Comparison of ENCODE assay signal across 10 cellular contexts in genomic region chr20:31711416-31712111, GRCh38. TPM values are rescaled to one million over a fixed set of nuclear protein-coding genes. Genes with fewer than 3 reads are reported as not detected.
DNase-seq lines count a peak whose midpoint lies in the region; ATAC-seq, FAIRE-seq and TF ChIP-seq lines count a peak whose summit lies in the region.
"Had no signal": no experiment of that assay in that cellular context is flagged by ENCODE, and none has a peak within 500 bp of the region (broad histone marks: within the 10 kb centered on the region; RNA-seq: fewer than 3 reads in every experiment).

No MANE protein-coding gene starts in this region.

- H3K9ac ChIP-seq in GM12878 (ENCODE audit: control insufficient read depth, insufficient read depth, low read length) = no peak overlapping the region

- TF ChIP-seq CTCF in right atrium auricular region (IDR thresholded peaks at IDR 0.05) = no peak
- no peak for TF ChIP-seq CTCF in GM12878 (IDR thresholded peaks at IDR 0.05 in 2 of 3, conservative IDR thresholded peaks at IDR 0.05 in 1 of 3; ENCODE audit: control insufficient read depth in 2 of 3, extremely low read depth in 1 of 3, insufficient read depth in 1 of 3, low read depth in 3 of 3, low read length in 3 of 3)

- intact Hi-C loops in left ventricle myocardium superior (cut with micrococcal nuclease) = loop anchor here (5.0 kb wide), 1 partner anchor 44 kb away; no protein-coding TSS in a partner anchor
- intact Hi-C loops in GM12878 (cut with micrococcal nuclease; ENCODE audit: unreplicated experiment) = no loop called here

- SMC1A ChIA-PET in GM12878 (lab: Charles Lee; ENCODE audit: uncharacterized antibody, unreplicated experiment) = interaction anchor here (0.7 to 2.4 kb wide), 9 partner anchors 9 to 50 kb away, joined by 3 to 8 read pairs (median 4); no protein-coding TSS in a partner anchor

- H3K9me3 ChIP-seq in right atrium auricular region (no peaks in the 10 kb centered on the region), GM12878 (replicated peaks; ENCODE audit: control insufficient read depth, insufficient read depth, low read length) (no peaks in the 10 kb centered on the region; the same call in 2 of the 3 replicates), muscle layer of duodenum (ENCODE audit: control insufficient read depth in 1 of 2, low read length in 2 of 2) (no peaks in the 10 kb centered on the region)

- TF ChIP-seq RAD21 in GM12878 (IDR thresholded peaks at IDR 0.05; ENCODE audit: insufficient read depth, low read depth, low read length) = no peak

- H3K27me3 ChIP-seq in right atrium auricular region = no peaks in the 10 kb centered on the region
- H3K27me3 ChIP-seq in GM12878 (replicated peaks in 1 of 2; ENCODE audit: control insufficient read depth in 2 of 2, insufficient read depth in 2 of 2, low read length in 1 of 2) = no peaks in the 10 kb centered on the region
- H3K27me3 ChIP-seq in muscle layer of duodenum (ENCODE audit: low read depth, low read length) = no peaks in the 10 kb centered on the region

- no peak for TF ChIP-seq EP300 in GM12878 (IDR thresholded peaks at IDR 0.05; ENCODE audit: borderline replicate concordance in 1 of 2, control insufficient read depth in 1 of 2, low read depth in 2 of 2, low read length in 2 of 2)

- DNase-seq in right atrium auricular region (ENCODE audit: low spot score) (no peak), left ventricle myocardium superior (no peak), GM12878 (ENCODE audit: low read depth, low spot score) (no peak), COLO829 (ENCODE audit: low spot score) (no peak), NCI-H446 treated with DMSO at 0.1 percent for 48 hours (lab: John Stamatoyannopoulos, UW) (no peak)
- DNase-seq in stimulated activated CD4-positive, alpha-beta T cell treated with anti-CD3 and anti-CD28 coated beads, Interleukin-4, amount 100 ng/mL, for 24 hours = no peak
- DNase-seq: activated CD4-positive, alpha-beta T cell treated with anti-CD3 and anti-CD28 coated beads, Interleukin-2, amount 50 U/mL, for 1 hour; foreskin fibroblast had no signal

- H3K4me3 ChIP-seq in right atrium auricular region (no peak overlapping the region), GM12878 (no peak overlapping the region; the same call in 1 of the 2 replicates), muscle layer of duodenum (ENCODE audit: low read depth in 1 of 2, low read length in 2 of 2) (peak overlapping the region in 1 of 2 donors; percentile 23)

- CTCF ChIA-PET in GM12878 (lab: Yijun Ruan, JAX) = interaction anchor here (0.8 to 25.1 kb wide), 6 partner anchors 9 to 51 kb away, joined by 3 to 254 read pairs (median 5); partner anchors contain the start of gene BCL2L1

- H3K4me1 ChIP-seq in right atrium auricular region (peaks cover 5 to 95% of the 10 kb centered on the region in 2 donors), GM12878 (ENCODE audit: control insufficient read depth, insufficient read depth, low read length) (peaks cover 27% of the 10 kb centered on the region), muscle layer of duodenum (ENCODE audit: control insufficient read depth in 1 of 2, insufficient read depth in 2 of 2, low read length in 2 of 2) (peaks cover 38 to 54% of the 10 kb centered on the region in 2 donors)

- H3K4me2 ChIP-seq in GM12878 (ENCODE audit: control insufficient read depth, insufficient read depth) = peak overlapping the region; percentile 41; the same call in 1 of the 2 replicates

- ATAC-seq in left ventricle myocardium superior (no peak), GM12878 (no peak), HG02610 (IDR thresholded peaks at IDR 0.05; ENCODE audit: unreplicated experiment) (no peak)

- POLR2A ChIA-PET in GM12878 (lab: Charles Lee) = interaction anchor here (1.1 to 2.3 kb wide), 3 partner anchors 9 to 140 kb away, joined by 3 to 6 read pairs (median 4); no protein-coding TSS in a partner anchor

- TF ChIP-seq POLR2A in GM12878 (IDR thresholded peaks at IDR 0.05; ENCODE audit: low read depth, low read length) = no peak

- H4K20me1 ChIP-seq in GM12878 (ENCODE audit: control insufficient read depth, insufficient read depth) = no peaks in the 10 kb centered on the region

- RAD21 ChIA-PET in GM12878 (lab: Charles Lee; ENCODE audit: unreplicated experiment) = interaction anchor here (1.0 to 2.5 kb wide), 5 partner anchors 9 to 78 kb away, joined by 5 to 16 read pairs (median 6); partner anchors contain the start of gene BCL2L1

- H3K79me2 ChIP-seq in GM12878 (ENCODE audit: control insufficient read depth, insufficient read depth, low read length) = peaks cover 69% of the 10 kb centered on the region

- FAIRE-seq in GM12878 (lab: Jason Lieb, UNC) = no peak

- BruUV-seq in GM12878 (replicated peaks; lab: Mats Ljungman, UMichigan) = no TSS peak

- H3K27ac ChIP-seq in right atrium auricular region (peak overlapping the region; percentile 96 to 98), GM12878 (ENCODE audit: control insufficient read depth, insufficient read depth) (no peak overlapping the region; the same call in 1 of the 2 replicates), muscle layer of duodenum (ENCODE audit: low read length) (peak overlapping the region; percentile 95)

- H3K36me3 ChIP-seq in right atrium auricular region (peaks cover 54% of the 10 kb centered on the region), GM12878 (ENCODE audit: control insufficient read depth in 2 of 2, insufficient read depth in 2 of 2, low read length in 1 of 2) (peaks cover 7 to 16% of the 10 kb centered on the region in 2 experiments), muscle layer of duodenum (ENCODE audit: control insufficient read depth in 1 of 2, insufficient read depth in 2 of 2, low read length in 2 of 2) (peaks cover 17 to 21% of the 10 kb centered on the region in 2 donors)

- in situ Hi-C loops in GM12878 (cut with MboI) = no loop called here

- H2AFZ ChIP-seq in GM12878 (ENCODE audit: control insufficient read depth, low read depth, low read length) = no peak overlapping the region

TF ChIP-seq in GM12878, 131 proteins besides CTCF, POLR2A, EP300 and RAD21:
- TF ChIP-seq ZZZ3 (IDR thresholded peaks at IDR 0.05; ENCODE audit: control insufficient read depth, insufficient read length, low read depth) (no peak), ZBED1 (IDR thresholded peaks at IDR 0.05; ENCODE audit: borderline replicate concordance) (no peak), MEF2A (IDR thresholded peaks at IDR 0.05; ENCODE audit: insufficient read depth, low read depth, low read length) (no peak), LARP7 (IDR thresholded peaks at IDR 0.05) (no peak)

RNA-seq across cellular contexts. Expression of gene BCL2L1, which starts 11.1 kb away (rescaled TPM):
- 10 to 100 TPM; 84.2 to 93.5 TPM for total RNA-seq in right atrium auricular region
- total RNA-seq in left ventricle myocardium superior = 54.8 TPM
- total RNA-seq in GM12878 (2013; cell fraction: nucleolus; rRNA removed) = 61.4 and 67.7 TPM in 2 replicates
- 61.7 and 67.5 TPM in 2 replicates for total RNA-seq in GM12878 (2014; rRNA removed)
- total RNA-seq in GM12878 (2014; rRNA removed; fragmentation: Illumina TruSeq; extraction: Trizol) = 38.6 and 39.0 TPM in 2 replicates
- total RNA-seq in GM12878 (2021) = 55.1 and 60.0 TPM in 2 replicates
- 13.0 TPM for polyA plus RNA-seq in GM12878 (2011; ENCODE audit: low read depth)
- 34.0 and 48.0 TPM in 2 replicates for polyA plus RNA-seq in GM12878 (2011; rRNA removed)
- 40.9 and 48.0 TPM in 2 replicates for polyA plus RNA-seq in GM12878 (2011; cell fraction: cytosol; rRNA removed)
- polyA plus RNA-seq in GM12878 (2011; cell fraction: nucleus; rRNA removed) = 27.0 and 32.1 TPM in 2 replicates
- polyA plus RNA-seq in GM12878 (2012) = 22.9 and 26.3 TPM in 2 replicates
- 45.0 and 59.3 TPM in 2 replicates for polyA plus RNA-seq in GM12878 (2014; fragmentation: Illumina TruSeq; extraction: Trizol)
- 1 to 10 TPM in 1 of 2 experiments, under 1 TPM in 1; 0.63 to 3.4 TPM for polyA plus RNA-seq in GM12878 (2014; fragmentation: Nextera tagmentation; extraction: Ambion mirVana)
- 64.1 and 67.7 TPM in 2 replicates for polyA plus RNA-seq in GM12878 (2014; rRNA removed)
- polyA plus RNA-seq in GM12878 (2016; fragmentation: Nextera tagmentation; extraction: Ambion mirVana) = 10 to 100 TPM; 36.1 to 39.3 TPM
- 28.4 and 43.1 TPM in 2 replicates for polyA minus RNA-seq in GM12878 (2011; rRNA and poly(A)+ RNA removed)
- polyA minus RNA-seq in GM12878 (2011; cell fraction: cytosol; rRNA and poly(A)+ RNA removed) = 10.7 and 12.1 TPM in 2 replicates
- polyA minus RNA-seq in GM12878 (2011; cell fraction: nucleus; rRNA and poly(A)+ RNA removed) = 28.4 and 41.5 TPM in 2 replicates

RNA-seq across cellular contexts. Expression of gene TPX2, which starts 27.5 kb away (rescaled TPM):
- total RNA-seq in right atrium auricular region = 1 to 10 TPM in 1 of 2 donors, under 1 TPM in 1; 0.20 to 2.9 TPM
- total RNA-seq in left ventricle myocardium superior = 0.72 TPM
- total RNA-seq in GM12878 (2013; cell fraction: nucleolus; rRNA removed) = 35.7 and 36.7 TPM in 2 replicates
- total RNA-seq in GM12878 (2014; rRNA removed) = 84.4 and 96.5 TPM in 2 replicates
- 88.6 and 93.6 TPM in 2 replicates for total RNA-seq in GM12878 (2014; rRNA removed; fragmentation: Illumina TruSeq; extraction: Trizol)
- total RNA-seq in GM12878 (2021) = 101 and 104 TPM in 2 replicates
- polyA plus RNA-seq in GM12878 (2011; ENCODE audit: low read depth) = 38.3 TPM
- polyA plus RNA-seq in GM12878 (2011; rRNA removed) = 68.5 and 73.4 TPM in 2 replicates
- 28.5 and 39.2 TPM in 2 replicates for polyA plus RNA-seq in GM12878 (2011; cell fraction: cytosol; rRNA removed)
- 284 and 348 TPM in 2 replicates for polyA plus RNA-seq in GM12878 (2011; cell fraction: nucleus; rRNA removed)
- polyA plus RNA-seq in GM12878 (2012) = 45.1 and 52.6 TPM in 2 replicates
- polyA plus RNA-seq in GM12878 (2014; fragmentation: Illumina TruSeq; extraction: Trizol) = 144 and 168 TPM in 2 replicates
- polyA plus RNA-seq in GM12878 (2014; fragmentation: Nextera tagmentation; extraction: Ambion mirVana) = 10 to 100 TPM; 29.7 to 40.7 TPM
- polyA plus RNA-seq in GM12878 (2014; rRNA removed) = 61.7 and 62.9 TPM in 2 replicates
- 100 to 1,000 TPM; 120 to 123 TPM for polyA plus RNA-seq in GM12878 (2016; fragmentation: Nextera tagmentation; extraction: Ambion mirVana)
- 49.3 and 54.1 TPM in 2 replicates for polyA minus RNA-seq in GM12878 (2011; rRNA and poly(A)+ RNA removed)
- polyA minus RNA-seq in GM12878 (2011; cell fraction: cytosol; rRNA and poly(A)+ RNA removed) = 19.1 and 20.0 TPM in 2 replicates
- 79.5 and 103 TPM in 2 replicates for polyA minus RNA-seq in GM12878 (2011; cell fraction: nucleus; rRNA and poly(A)+ RNA removed)

Comparison
In these comparisons a context has a peak if more than half of its experiments do, and no peak if none do; other contexts are left out.
1. RNA of gene TPX2, which starts 27.5 kb away (total RNA-seq): 35.7 to 104 TPM in GM12878; 0.20 to 2.9 TPM in right atrium auricular region and 0.72 TPM in left ventricle myocardium superior (single experiment); every median in the first group is over 4 times any median in the second.